8 cellular contexts compared by ENCODE assay signal in genomic region chr3:143046075-143046474, GRCh38. TPM values are rescaled to one million over a fixed set of nuclear protein-coding genes. Genes with fewer than 3 reads are reported as not detected.
DNase-seq lines count a peak whose midpoint lies in the region; ATAC-seq, FAIRE-seq and TF ChIP-seq lines count a peak whose summit lies in the region.
"Not testable (repeated sequence)": the region's sequence is repeated elsewhere in the genome, so short reads cannot be mapped to it uniquely, and the experiment has no call there.

No MANE protein-coding gene starts in this region.

- not testable (repeated sequence) for H3K4me1 ChIP-seq in HEK293 (ENCODE audit: control insufficient read depth, insufficient read depth, low read length); kidney (ENCODE audit: control insufficient read depth in 1 of 2, insufficient read depth in 1 of 2, low read depth in 1 of 2, low read length in 2 of 2)

- peaks cover 15% of the 10 kb centered on the region for H3K9me3 Mint-ChIP-seq in WTC11
- H3K9me3 Mint-ChIP-seq in glutamatergic neuron (ENCODE audit: unreplicated experiment): not testable (repeated sequence)

- H3K4me1 Mint-ChIP-seq in WTC11; glutamatergic neuron (ENCODE audit: low read depth, unreplicated experiment): not testable (repeated sequence)

- H3K27me3 Mint-ChIP-seq in WTC11 (ENCODE audit: low read depth); glutamatergic neuron (ENCODE audit: unreplicated experiment): not testable (repeated sequence)

- H3K9me3 ChIP-seq in HEK293 (ENCODE audit: control insufficient read depth, insufficient read depth, low read depth, low read length); kidney (ENCODE audit: control insufficient read depth in 1 of 2, low read length in 2 of 2): not testable (repeated sequence)

- H3K9ac ChIP-seq in kidney (ENCODE audit: low read length in 2 of 2): not testable (repeated sequence)

- H3K36me3 Mint-ChIP-seq in WTC11 (peaks cover 62% of the 10 kb centered on the region), glutamatergic neuron (ENCODE audit: unreplicated experiment) (peaks cover 17% of the 10 kb centered on the region)

- H3K36me3 ChIP-seq in HEK293 (ENCODE audit: control insufficient read depth in 2 of 2, insufficient read depth in 1 of 2, low read length in 2 of 2): peaks cover 28 to 68% of the 10 kb centered on the region in 2 experiments; a peak in 2 of 3 replicates
- H3K36me3 ChIP-seq in kidney (ENCODE audit: control insufficient read depth in 1 of 2, insufficient read depth in 2 of 2, low read length in 2 of 2): peaks cover 14 to 21% of the 10 kb centered on the region in 2 donors

- intact Hi-C loops in kidney (cut with DNase I): not testable (repeated sequence)

- not testable (repeated sequence) for DNase-seq in WTC11 (ENCODE audit: low spot score); frontal cortex (ENCODE audit: low spot score in 2 of 2); glutamatergic neuron; kidney

- H3K27ac Mint-ChIP-seq in WTC11: not testable (repeated sequence)
- peak overlapping the region; percentile 78 for H3K27ac Mint-ChIP-seq in glutamatergic neuron (ENCODE audit: unreplicated experiment)

- TF ChIP-seq CTCF in 22Rv1 (IDR thresholded peaks at IDR 0.05); HEK293 (tag by site-specific recombination; IDR thresholded peaks at IDR 0.05); WTC11 (IDR thresholded peaks at IDR 0.05); glutamatergic neuron (IDR thresholded peaks at IDR 0.05; ENCODE audit: partially characterized antibody, unreplicated experiment); kidney (IDR thresholded peaks at IDR 0.05; ENCODE audit: borderline replicate concordance, extremely low read depth, insufficient read depth): not testable (repeated sequence)

- H3K27ac ChIP-seq in 22Rv1: peak overlapping the region; percentile 41
- not testable (repeated sequence) for H3K27ac ChIP-seq in HEK293 (ENCODE audit: extremely low read depth, low read depth, low read length); kidney (ENCODE audit: low read depth in 2 of 2, low read length in 2 of 2)

- FAIRE-seq in G401.6 (lab: Jason Lieb, UNC) (peak; percentile 49), endometrium (lab: Jason Lieb, UNC) (peak; percentile 70), frontal cortex (lab: Jason Lieb, UNC) (peak; percentile 50), kidney (lab: Jason Lieb, UNC) (peak; percentile 42)

- H3K4me3 ChIP-seq in HEK293 (ENCODE audit: low read depth, low read length); kidney (ENCODE audit: low read length in 2 of 2): not testable (repeated sequence)

- CTCF ChIA-PET in HEK293 (lab: Yijun Ruan, JAX): not testable (repeated sequence)
- CTCF ChIA-PET in WTC11 (lab: Charles Lee): interaction anchor here (0.6 kb wide), 1 partner anchor 266 kb away, joined by 3 read pairs; no protein-coding TSS in a partner anchor

- H3K4me3 Mint-ChIP-seq in WTC11; glutamatergic neuron (ENCODE audit: unreplicated experiment): not testable (repeated sequence)

- ATAC-seq in WTC11: not testable (repeated sequence)

- POLR2A ChIA-PET in HEK293 (lab: Yijun Ruan, JAX): interaction anchor here (1.0 kb wide), 1 partner anchor 611 kb away, joined by 4 read pairs; no protein-coding TSS in a partner anchor
- POLR2A ChIA-PET in WTC11 (lab: Charles Lee): not testable (repeated sequence)

TF ChIP-seq in HEK293, 187 proteins besides CTCF, POLR2A, EP300 and RAD21:
- TF ChIP-seq, protein P1, sequence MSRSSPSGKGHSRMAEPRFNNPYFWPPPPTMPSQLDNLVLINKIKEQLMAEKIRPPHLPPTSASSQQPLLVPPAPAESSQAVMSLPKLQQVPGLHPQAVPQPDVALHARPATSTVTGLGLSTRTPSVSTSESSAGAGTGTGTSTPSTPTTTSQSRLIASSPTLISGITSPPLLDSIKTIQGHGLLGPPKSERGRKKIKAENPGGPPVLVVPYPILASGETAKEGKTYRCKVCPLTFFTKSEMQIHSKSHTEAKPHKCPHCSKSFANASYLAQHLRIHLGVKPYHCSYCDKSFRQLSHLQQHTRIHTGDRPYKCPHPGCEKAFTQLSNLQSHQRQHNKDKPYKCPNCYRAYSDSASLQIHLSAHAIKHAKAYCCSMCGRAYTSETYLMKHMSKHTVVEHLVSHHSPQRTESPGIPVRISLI (tag by site-specific recombination; IDR thresholded peaks at IDR 0.05): peak; percentile 59; the same call in 1 of the 2 replicates

TF ChIP-seq in WTC11, 78 proteins besides CTCF, POLR2A, EP300 and RAD21:
- TF ChIP-seq HMGA2 (CRISPR knock-in tag; IDR thresholded peaks at IDR 0.05): peak; percentile 78

RNA-seq across cellular contexts. Expression of gene U2SURP, which starts 44.7 kb away (rescaled TPM):
- total RNA-seq in WTC11 (2021) (111 to 133 TPM (median 117 TPM) in 3 replicates), frontal cortex (107 TPM), glutamatergic neuron (ENCODE audit: unreplicated experiment) (105 TPM), kidney (97.7 TPM)
- polyA plus RNA-seq in kidney (ENCODE audit: insufficient read depth, low read depth, low replicate concordance): 23.0 TPM
